Comparison of ENCODE assay signal across 7 cellular contexts in genomic region chr3:38135621-38136271, GRCh38. TPM values are rescaled to one million over a fixed set of nuclear protein-coding genes. Genes with fewer than 3 reads are reported as not detected.
DNase-seq lines count a peak whose midpoint lies in the region; ATAC-seq, FAIRE-seq and TF ChIP-seq lines count a peak whose summit lies in the region.
"Not testable (repeated sequence)": the region's sequence is repeated elsewhere in the genome, so short reads cannot be mapped to it uniquely, and the experiment has no call there.

No MANE protein-coding gene starts in this region.

- not testable (repeated sequence) for H4K20me1 ChIP-seq in K562 (replicated peaks; ENCODE audit: control insufficient read depth, insufficient read depth, low read length)

- H3K4me1 Mint-ChIP-seq in memory B cell, result peaks cover 41% of the 10 kb centered on the region

- not testable (repeated sequence) for TF ChIP-seq EP300 in K562 (IDR thresholded peaks at IDR 0.05; ENCODE audit: low read length); sigmoid colon (IDR thresholded peaks at IDR 0.05)

- FAIRE-seq in K562 (lab: Jason Lieb, UNC), result peak; percentile 54

- H3K27me3 ChIP-seq in K562 (ENCODE audit: control insufficient read depth in 2 of 2, insufficient read depth in 2 of 2, low read length in 2 of 2); sigmoid colon: not testable (repeated sequence)

- peak overlapping the region; percentile 71 for H3K4me3 ChIP-seq in GM12864 (ENCODE audit: low read depth, low read length)
- H3K4me3 ChIP-seq in K562, result peak overlapping the region; percentile 90
- peak overlapping the region; percentile 89 for H3K4me3 ChIP-seq in fibroblast of the aortic adventitia (ENCODE audit: low read depth, low read length)
- H3K4me3 ChIP-seq in sigmoid colon, result peak overlapping the region; percentile 71 to 96 (median 84)

- not testable (repeated sequence) for TF ChIP-seq RAD21 in K562 (CRISPR knock-in tag; conservative IDR thresholded peaks at IDR 0.05 in 1 of 2, IDR thresholded peaks at IDR 0.05 in 1 of 2)

- in situ Hi-C loops in K562 (cut with MboI), result loop anchor here (10.0 kb wide), 2 partner anchors 209 to 339 kb away; partner anchors contain the start of gene XYLB

- not testable (repeated sequence) for DNase-seq in GM12864 (ENCODE audit: low read depth); K562 (ENCODE audit: extremely low read depth in 1 of 4, low spot score in 3 of 4); fibroblast of the aortic adventitia (ENCODE audit: low read depth); memory B cell (ENCODE audit: low spot score in 2 of 2); sigmoid colon
- peak; percentile 11 for DNase-seq in NCI-H82 (lab: John Stamatoyannopoulos, UW)

- H3K4me2 ChIP-seq in K562 (ENCODE audit: insufficient read depth, low read length), result peak overlapping the region; percentile 88

- ATAC-seq in K562; memory B cell (ENCODE audit: low read depth): not testable (repeated sequence)

- WGBS in K562 (ENCODE audit: insufficient coverage, low coverage, missing lambda C conversion rate), result 49% methylated on average over 10 of the region's 10 CpGs
- WGBS in sigmoid colon, 2 donors, result 35 to 37% methylated on average over 10 of the region's 10 CpGs

- CTCF ChIA-PET in K562 (lab: Yijun Ruan, JAX; ENCODE audit: low intra/inter-chr PET ratio), result not testable (repeated sequence)

- not testable (repeated sequence) for TF ChIP-seq POLR2A in K562 (conservative IDR thresholded peaks at IDR 0.05); sigmoid colon (IDR thresholded peaks at IDR 0.05)

- H3K27ac ChIP-seq in VCaP (peak overlapping the region; percentile 86), K562 (ENCODE audit: extremely low read depth, low read depth, low read length) (peak overlapping the region; percentile 66; the same call in 2 of the 3 replicates), sigmoid colon (peak overlapping the region; percentile 80 to 97 (median 94))

- H3K9me3 Mint-ChIP-seq in memory B cell, result not testable (repeated sequence)

- peak overlapping the region; percentile 77 to 97; a peak in 3 of 4 replicates for H3K9ac ChIP-seq in K562 (ENCODE audit: insufficient read depth in 1 of 2, low read depth in 2 of 2, low read length in 2 of 2)

- intact Hi-C loops in K562 (cut with micrococcal nuclease) (loop anchor here (5.0 to 10.0 kb wide), 5 partner anchors 89 to 519 kb away; partner anchors contain the start of gene XYLB), sigmoid colon (cut with DNase I) (loop anchor here (2.0 to 5.0 kb wide), 3 partner anchors 42 to 322 kb away; no protein-coding TSS in a partner anchor)

- TF ChIP-seq CTCF in GM12864 (IDR thresholded peaks at IDR 0.05; ENCODE audit: low read depth, low read length, missing control alignments); VCaP (conservative IDR thresholded peaks at IDR 0.05); K562 (IDR thresholded peaks at IDR 0.05 in 2 of 3, conservative IDR thresholded peaks at IDR 0.05 in 1 of 3; ENCODE audit: insufficient read depth in 2 of 3, low read depth in 1 of 3, low read length in 3 of 3); fibroblast of the aortic adventitia (IDR thresholded peaks at IDR 0.05; ENCODE audit: insufficient read depth, low read length); sigmoid colon (IDR thresholded peaks at IDR 0.05): not testable (repeated sequence)

- peak overlapping the region; percentile 92 for H3K4me3 Mint-ChIP-seq in memory B cell

- H3K4me1 ChIP-seq in K562 (replicated peaks in 1 of 2; ENCODE audit: control insufficient read depth in 2 of 2, insufficient read depth in 2 of 2, low read length in 2 of 2) (peaks cover 18 to 33% of the 10 kb centered on the region in 2 experiments; a peak in 4 of 5 replicates), sigmoid colon (peaks cover 0 to 60% (median 39%) of the 10 kb centered on the region in 4 donors)

- H3K9me3 ChIP-seq in K562 (replicated peaks; ENCODE audit: control insufficient read depth, insufficient read depth, low read depth, low read length); sigmoid colon: not testable (repeated sequence)

- H2AFZ ChIP-seq in K562 (ENCODE audit: low read depth, low read length), result peak overlapping the region; percentile 88

- POLR2A ChIA-PET in K562 (lab: Yijun Ruan, JAX), result interaction anchor here (0.8 to 5.0 kb wide), 4 partner anchors 10 to 55 kb away, joined by 4 to 55 read pairs (median 5); partner anchors contain the start of gene OXSR1

- H3K36me3 Mint-ChIP-seq in memory B cell, result not testable (repeated sequence)

- peaks cover 59% of the 10 kb centered on the region for H3K36me3 ChIP-seq in K562 (ENCODE audit: control insufficient read depth, insufficient read depth, low read length)
- H3K36me3 ChIP-seq in sigmoid colon, result peaks cover 6 to 47% (median 23%) of the 10 kb centered on the region in 4 donors

- peaks cover 43% of the 10 kb centered on the region for H3K79me2 ChIP-seq in K562 (ENCODE audit: control insufficient read depth, insufficient read depth, low read length)

- not testable (repeated sequence) for H3K27me3 Mint-ChIP-seq in memory B cell

- peak overlapping the region; percentile 72 for H3K27ac Mint-ChIP-seq in memory B cell

- not testable (repeated sequence) for H3K9me1 ChIP-seq in K562 (ENCODE audit: control insufficient read depth, insufficient read depth, low read length)

- BruUV-seq in K562 (replicated peaks; lab: Mats Ljungman, UMichigan), result not testable (repeated sequence)

RNA-seq across cellular contexts. Expression of gene ACAA1, which starts 1.2 kb away (rescaled TPM):
- total RNA-seq in K562 (2011; cell fraction: chromatin; rRNA removed; ENCODE audit: low replicate concordance), result 89.1 and 251 TPM in 2 replicates
- 210 and 237 TPM in 2 replicates for total RNA-seq in K562 (2011; cell fraction: nucleolus; rRNA removed)
- 121 and 146 TPM in 2 replicates for total RNA-seq in K562 (2011; cell fraction: nucleoplasm; rRNA removed)
- total RNA-seq in K562 (2014; rRNA removed) (55.0 and 66.3 TPM in 2 replicates), K562 (2014; rRNA removed; fragmentation: Illumina TruSeq; extraction: Trizol) (23.6 and 34.5 TPM in 2 replicates), K562 (2015; rRNA removed; fragmentation: Illumina TruSeq; extraction: Trizol) (53.5 and 62.3 TPM in 2 replicates), K562 (2021) (66.8 and 67.9 TPM in 2 replicates), fibroblast of the aortic adventitia (ENCODE audit: low replicate concordance) (20.6 and 40.9 TPM in 2 replicates), sigmoid colon (10 to 100 TPM; 42.6 to 53.2 (median 47.6) TPM)
- polyA plus RNA-seq in K562 (2011; rRNA removed) (60.2 and 92.0 TPM in 2 replicates), K562 (2014; fragmentation: Illumina TruSeq; extraction: Trizol) (54.5 and 57.2 TPM in 2 replicates), K562 (2014; fragmentation: Nextera tagmentation; extraction: Ambion mirVana) (1 to 10 TPM; 4.0 to 7.9 TPM), K562 (2014; rRNA removed) (88.9 and 96.0 TPM in 2 replicates), sigmoid colon (100 to 1,000 TPM; 102 to 258 (median 131) TPM)
- polyA plus RNA-seq in K562 (2011; cell fraction: cytosol; rRNA removed), result 63.6 and 69.7 TPM in 2 replicates
- polyA plus RNA-seq in K562 (2011; cell fraction: nucleus; rRNA removed), result 347 and 373 TPM in 2 replicates
- polyA plus RNA-seq in K562 (2012), result 60.7 and 67.7 TPM in 2 replicates
- 66.3 and 72.1 TPM in 2 replicates for polyA minus RNA-seq in K562 (2011; rRNA and poly(A)+ RNA removed)
- 31.5 and 38.0 TPM in 2 replicates for polyA minus RNA-seq in K562 (2011; cell fraction: cytosol; rRNA and poly(A)+ RNA removed)
- 111 and 182 TPM in 2 replicates for polyA minus RNA-seq in K562 (2011; cell fraction: nucleus; rRNA and poly(A)+ RNA removed)

RNA-seq across cellular contexts. Expression of gene MYD88, which starts 2.7 kb away (rescaled TPM):
- 14.4 and 29.3 TPM in 2 replicates for total RNA-seq in K562 (2011; cell fraction: chromatin; rRNA removed; ENCODE audit: low replicate concordance)
- total RNA-seq in K562 (2011; cell fraction: nucleolus; rRNA removed), result 19.7 and 21.7 TPM in 2 replicates
- total RNA-seq in K562 (2011; cell fraction: nucleoplasm; rRNA removed), result 17.0 and 17.3 TPM in 2 replicates
- total RNA-seq in K562 (2014; rRNA removed) (13.3 and 25.3 TPM in 2 replicates), K562 (2014; rRNA removed; fragmentation: Illumina TruSeq; extraction: Trizol) (3.2 and 3.3 TPM in 2 replicates), K562 (2015; rRNA removed; fragmentation: Illumina TruSeq; extraction: Trizol) (4.1 and 5.0 TPM in 2 replicates), K562 (2021) (33.0 and 33.1 TPM in 2 replicates), fibroblast of the aortic adventitia (ENCODE audit: low replicate concordance) (8.3 and 20.7 TPM in 2 replicates), sigmoid colon (10 to 100 TPM; 27.8 to 39.7 (median 33.4) TPM)
- polyA plus RNA-seq in K562 (2011; rRNA removed) (37.6 and 37.8 TPM in 2 replicates), K562 (2014; fragmentation: Illumina TruSeq; extraction: Trizol) (39.2 and 47.3 TPM in 2 replicates), K562 (2014; fragmentation: Nextera tagmentation; extraction: Ambion mirVana) (10 to 100 TPM; 19.5 to 37.7 TPM), K562 (2014; rRNA removed) (27.6 and 37.7 TPM in 2 replicates), sigmoid colon (10 to 100 TPM; 48.6 to 74.0 (median 58.4) TPM)
- 45.5 and 50.8 TPM in 2 replicates for polyA plus RNA-seq in K562 (2011; cell fraction: cytosol; rRNA removed)
- polyA plus RNA-seq in K562 (2011; cell fraction: nucleus; rRNA removed), result 61.3 and 86.0 TPM in 2 replicates
- polyA plus RNA-seq in K562 (2012), result 32.0 and 43.5 TPM in 2 replicates
- 29.7 and 37.4 TPM in 2 replicates for polyA minus RNA-seq in K562 (2011; rRNA and poly(A)+ RNA removed)
- 21.7 and 26.8 TPM in 2 replicates for polyA minus RNA-seq in K562 (2011; cell fraction: cytosol; rRNA and poly(A)+ RNA removed)
- 24.2 and 32.2 TPM in 2 replicates for polyA minus RNA-seq in K562 (2011; cell fraction: nucleus; rRNA and poly(A)+ RNA removed)

RNA-seq across cellular contexts. Expression of gene OXSR1, which starts 29.6 kb away (rescaled TPM):
- 34.0 and 89.9 TPM in 2 replicates for total RNA-seq in K562 (2011; cell fraction: chromatin; rRNA removed; ENCODE audit: low replicate concordance)
- total RNA-seq in K562 (2011; cell fraction: nucleolus; rRNA removed), result 19.0 and 27.6 TPM in 2 replicates
- 36.4 and 39.6 TPM in 2 replicates for total RNA-seq in K562 (2011; cell fraction: nucleoplasm; rRNA removed)
- total RNA-seq in K562 (2014; rRNA removed) (32.8 and 35.0 TPM in 2 replicates), K562 (2014; rRNA removed; fragmentation: Illumina TruSeq; extraction: Trizol) (50.0 and 55.2 TPM in 2 replicates), K562 (2015; rRNA removed; fragmentation: Illumina TruSeq; extraction: Trizol) (44.7 and 47.6 TPM in 2 replicates), K562 (2021) (48.6 and 56.4 TPM in 2 replicates), fibroblast of the aortic adventitia (ENCODE audit: low replicate concordance) (36.2 and 38.0 TPM in 2 replicates), sigmoid colon (10 to 100 TPM; 21.8 to 28.8 (median 26.2) TPM)
- polyA plus RNA-seq in K562 (2011; rRNA removed) (63.4 and 87.6 TPM in 2 replicates), K562 (2014; fragmentation: Illumina TruSeq; extraction: Trizol) (54.1 and 60.9 TPM in 2 replicates), K562 (2014; fragmentation: Nextera tagmentation; extraction: Ambion mirVana) (10 to 100 TPM; 15.7 to 19.8 TPM), K562 (2014; rRNA removed) (48.7 and 50.3 TPM in 2 replicates), sigmoid colon (10 to 100 TPM; 13.8 to 22.9 (median 22.8) TPM)
- polyA plus RNA-seq in K562 (2011; cell fraction: cytosol; rRNA removed), result 27.9 and 44.8 TPM in 2 replicates
- 49.3 and 61.9 TPM in 2 replicates for polyA plus RNA-seq in K562 (2011; cell fraction: nucleus; rRNA removed)
- polyA plus RNA-seq in K562 (2012), result 27.8 and 43.2 TPM in 2 replicates
- polyA minus RNA-seq in K562 (2011; rRNA and poly(A)+ RNA removed), result 80.0 and 84.2 TPM in 2 replicates
- polyA minus RNA-seq in K562 (2011; cell fraction: cytosol; rRNA and poly(A)+ RNA removed), result 41.3 and 44.5 TPM in 2 replicates
- 28.9 and 51.4 TPM in 2 replicates for polyA minus RNA-seq in K562 (2011; cell fraction: nucleus; rRNA and poly(A)+ RNA removed)
